In the genomic region with DNA sequence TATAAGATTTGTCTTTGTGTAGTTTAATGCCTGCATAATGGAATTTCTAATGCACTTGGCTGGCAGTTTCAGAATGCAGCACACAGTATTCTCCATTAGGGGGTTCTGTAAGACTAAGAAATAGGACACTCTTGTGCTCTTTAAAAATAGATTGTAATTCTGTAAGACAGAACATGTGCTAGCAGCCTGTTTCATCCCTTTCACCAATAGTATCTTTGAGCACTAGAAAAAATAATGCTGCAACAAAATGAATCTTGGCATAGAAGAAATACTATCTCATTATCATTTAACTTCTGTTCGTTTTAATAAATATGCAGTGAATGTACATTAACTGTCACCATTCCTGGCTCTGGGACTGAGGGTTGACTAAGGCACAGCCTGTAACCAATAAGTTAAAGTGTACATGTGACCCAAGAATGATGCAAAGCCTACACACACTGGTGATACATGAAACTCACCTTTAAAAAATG, we compare ENCODE assay signal across 8 cellular contexts. TPM values are rescaled to one million over a fixed set of nuclear protein-coding genes. Genes with fewer than 3 reads are reported as not detected.
DNase-seq lines count a peak whose midpoint lies in the region; ATAC-seq and TF ChIP-seq lines count a peak whose summit lies in the region.

No MANE protein-coding gene starts in this region.

- H3K4me3 ChIP-seq in astrocyte of the cerebellum (ENCODE audit: low read depth, low read length) (no peak overlapping the region), suprapubic skin (no peak overlapping the region)

- TF ChIP-seq EP300 in suprapubic skin (IDR thresholded peaks at IDR 0.05) = no peak

- no peaks in the 10 kb centered on the region for H3K36me3 ChIP-seq in suprapubic skin

- H3K27ac ChIP-seq in suprapubic skin = no peak overlapping the region

- peaks cover 24% of the 10 kb centered on the region for H3K4me1 Mint-ChIP-seq in activated T-cell treated with anti-CD3 and anti-CD28 coated beads, Interleukin-2, amount 50 U/mL, for 4 hours (ENCODE audit: low read depth)

- no peak for TF ChIP-seq POLR2A in suprapubic skin (IDR thresholded peaks at IDR 0.05)

- 17% methylated on average over 1 of the region's 1 CpG for WGBS in suprapubic skin

- H3K27me3 ChIP-seq in suprapubic skin = no peaks in the 10 kb centered on the region

- H3K4me1 ChIP-seq in suprapubic skin = peaks cover 28% of the 10 kb centered on the region

- no peaks in the 10 kb centered on the region for H3K9me3 Mint-ChIP-seq in activated T-cell treated with anti-CD3 and anti-CD28 coated beads, Interleukin-2, amount 50 U/mL, for 4 hours

- no peaks in the 10 kb centered on the region for H3K9me3 ChIP-seq in suprapubic skin

- in situ Hi-C loops in astrocyte of the cerebellum (cut with HindIII; ENCODE audit: low sequenced_read_pairs) = no loop called here

- H3K27me3 Mint-ChIP-seq in activated T-cell treated with anti-CD3 and anti-CD28 coated beads, Interleukin-2, amount 50 U/mL, for 4 hours (ENCODE audit: low read depth) = no peaks in the 10 kb centered on the region

- no peak for DNase-seq in activated T-cell treated with anti-CD3 and anti-CD28 coated beads, Interleukin-2, amount 50 U/mL, for 4 hours
- DNase-seq in activated T-cell treated with anti-CD3 and anti-CD28 coated beads, Interleukin-2, amount 50 U/mL, for 48 hours = no peak
- peak; percentile 21 for DNase-seq in NCI-H345 treated with DMSO at 0.1 percent for 48 hours (lab: John Stamatoyannopoulos, UW; ENCODE audit: unreplicated experiment)
- peak; percentile 39 for DNase-seq in astrocyte of the cerebellum (ENCODE audit: low read depth)
- DNase-seq in iris pigment epithelial cell (ENCODE audit: low read depth) = peak; percentile 73
- DNase-seq in suprapubic skin (ENCODE audit: low spot score in 2 of 2) = no peak
- no peak for DNase-seq in HPDE6-E6E7 (ENCODE audit: extremely low spot score)

- peaks cover 5% of the 10 kb centered on the region for H3K36me3 Mint-ChIP-seq in activated T-cell treated with anti-CD3 and anti-CD28 coated beads, Interleukin-2, amount 50 U/mL, for 4 hours (ENCODE audit: insufficient read depth)

- peak; percentile 61 to 65 for ATAC-seq in activated T-cell treated with anti-CD3 and anti-CD28 coated beads, Interleukin-2, amount 50 U/mL, for 4 hours
- peak; percentile 58 for ATAC-seq in HG02973 (IDR thresholded peaks at IDR 0.05; ENCODE audit: unreplicated experiment)

- no peak overlapping the region for H3K4me3 Mint-ChIP-seq in activated T-cell treated with anti-CD3 and anti-CD28 coated beads, Interleukin-2, amount 50 U/mL, for 4 hours

- TF ChIP-seq CTCF in astrocyte of the cerebellum (IDR thresholded peaks at IDR 0.05; ENCODE audit: low read depth, low read length, missing control alignments) (peak; percentile 77), suprapubic skin (IDR thresholded peaks at IDR 0.05) (peak; percentile 62)

RNA-seq across cellular contexts. Expression of gene ZNF622, which starts 23.8 kb away (rescaled TPM):
- 10 to 100 TPM; 59.3 to 63.5 (median 63.4) TPM for total RNA-seq in activated T-cell treated with anti-CD3 and anti-CD28 coated beads, Interleukin-2, amount 50 U/mL, for 4 hours
- 10 to 100 TPM; 21.1 to 27.3 (median 25.5) TPM for total RNA-seq in suprapubic skin

Comparison
In these comparisons a context has a peak if more than half of its experiments do, and no peak if none do; other contexts are left out.
1. DNase-seq: peak in NCI-H345 treated with DMSO at 0.1 percent for 48 hours (single experiment), astrocyte of the cerebellum (single experiment) and iris pigment epithelial cell (single experiment); none in activated T-cell treated with anti-CD3 and anti-CD28 coated beads, Interleukin-2, amount 50 U/mL, for 4 hours (single experiment), activated T-cell treated with anti-CD3 and anti-CD28 coated beads, Interleukin-2, amount 50 U/mL, for 48 hours (0 of 2), suprapubic skin (0 of 2) and HPDE6-E6E7 (single experiment).